In the genomic region with DNA sequence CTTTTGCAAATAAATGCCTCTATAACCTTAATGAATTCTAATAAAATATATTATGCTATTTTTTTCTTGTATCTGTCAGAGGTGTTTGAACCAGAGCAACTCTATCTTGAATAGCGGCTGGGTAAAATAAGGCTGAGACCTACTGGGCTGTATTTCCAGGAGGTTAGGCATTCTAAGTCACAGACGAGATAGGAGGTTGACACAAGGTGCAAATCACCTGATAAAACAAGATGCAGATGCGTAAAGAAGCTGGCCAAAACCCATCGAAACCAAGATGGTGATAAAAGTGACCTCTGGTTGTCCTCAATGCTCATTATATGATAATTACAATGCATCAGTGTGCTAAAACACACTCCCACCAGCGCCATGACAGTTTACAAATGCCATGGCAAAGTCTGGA, we compare ENCODE assay signal across 27 cellular contexts.
"Had no signal": no experiment of that assay in that cellular context is flagged by ENCODE, and none has a peak within 500 bp of the region (broad histone marks: within the 10 kb centered on the region; RNA-seq: fewer than 3 reads in every experiment).

No MANE protein-coding gene starts in this region.

- H3K27me3 ChIP-seq: stomach, suprapubic skin, testis, thyroid gland, tibial artery, tibial nerve, transverse colon, upper lobe of left lung, upper lobe of right lung, uterus, vagina had no signal

- DNase-seq: stimulated activated CD4-positive, alpha-beta T cell treated with anti-CD3 and anti-CD28 coated beads, Interleukin-2, amount 100 ng/mL, for 48 hours; stimulated activated CD4-positive, alpha-beta T cell treated with anti-CD3 and anti-CD28 coated beads, Interleukin-4, amount 100 ng/mL, for 1 hour; stimulated activated CD4-positive, alpha-beta T cell treated with anti-CD3 and anti-CD28 coated beads, Interleukin-4, amount 100 ng/mL, for 24 hours; stimulated activated CD4-positive, alpha-beta T cell treated with anti-CD3 and anti-CD28 coated beads, Interleukin-4, amount 100 ng/mL, for 4 hours; stimulated activated CD8-positive, alpha-beta memory T cell treated with anti-CD3 and anti-CD28 coated beads, Interleukin-4, amount 100 ng/mL, for 48 hours; stimulated activated naive B cell treated with anti-CD40 and anti-IgM and Interleukin-4, amounts not matched to agents 10 μg/mL and 1 μg/mL and 100 μg/mL, for 72 hours; stimulated activated naive CD4-positive, alpha-beta T cell; stimulated activated naive CD4-positive, alpha-beta T cell treated with Interleukin-2 at 50 U/mL for 16 hours; stimulated activated naive CD8-positive, alpha-beta T cell treated with anti-CD3 and anti-CD28 coated beads, Interleukin-15, amount 100 ng/mL, for 72 hours; stimulated activated naive CD8-positive, alpha-beta T cell treated with anti-CD3 and anti-CD28 coated beads, Interleukin-15, Interleukin-2, amounts not matched to agents 100 U/mL and 50 U/mL, for 24 hours; stomach; substantia nigra; testis; thyroid gland; tibial artery; transverse colon; trophoblast cell; upper lobe of left lung; upper lobe of right lung; uterus had no signal

- H3K36me3 ChIP-seq: stomach, suprapubic skin, thoracic aorta, thyroid gland, tibial artery, tibial nerve, transverse colon, upper lobe of left lung, upper lobe of right lung, uterus, vagina had no signal

- H3K4me1 ChIP-seq: stomach, suprapubic skin, testis, thyroid gland, tibial artery, tibial nerve, transverse colon, upper lobe of left lung, upper lobe of right lung, uterus, vagina had no signal

- H3K27ac ChIP-seq: stomach, suprapubic skin, testis, thoracic aorta, thyroid gland, tibial artery, tibial nerve, transverse colon, upper lobe of left lung, upper lobe of right lung, uterus, vagina had no signal

- FAIRE-seq: urothelium cell line had no signal

- H3K9me3 ChIP-seq: stomach, suprapubic skin, testis, thoracic aorta, thyroid gland, tibial artery, transverse colon, upper lobe of left lung, upper lobe of right lung, uterus, vagina had no signal

- H3K4me3 ChIP-seq: stomach, suprapubic skin, testis, thoracic aorta, thyroid gland, tibial artery, tibial nerve, transverse colon, upper lobe of left lung, upper lobe of right lung, uterus, vagina had no signal

- ATAC-seq: stimulated activated effector memory CD8-positive, alpha-beta T cell treated with anti-CD3 and anti-CD28 coated beads, Interleukin-12 subunit alpha, Interleukin-12 subunit beta, amount 100 ng/mL, for 72 hours; stimulated activated memory B cell treated with anti-CD40 and anti-IgM and Interleukin-4, amounts not matched to agents 10 μg/mL and 1 μg/mL and 100 μg/mL, for 72 hours; stimulated activated naive B cell treated with anti-CD40 and anti-IgM and Interleukin-4, amounts not matched to agents 10 μg/mL and 1 μg/mL and 100 μg/mL, for 72 hours; stimulated activated naive CD8-positive, alpha-beta T cell treated with anti-CD3 and anti-CD28 coated beads, Interleukin-15, amount 100 ng/mL, for 72 hours; stimulated activated naive CD8-positive, alpha-beta T cell treated with anti-CD3 and anti-CD28 coated beads, Interleukin-15, Interleukin-2, amounts not matched to agents 100 U/mL and 50 U/mL, for 24 hours; upper lobe of right lung had no signal
